In genomic region chr1:154453577-154454352, GRCh38 we compare ENCODE assay signal across 8 cellular contexts. TPM values are rescaled to one million over a fixed set of nuclear protein-coding genes. Genes with fewer than 3 reads are reported as not detected.
A peak's percentile ranks its signal among the peaks of the same experiment; 100 is the strongest.
DNase-seq lines count a peak whose midpoint lies in the region; ATAC-seq, FAIRE-seq and TF ChIP-seq lines count a peak whose summit lies in the region.

No MANE protein-coding gene starts in this region.

- H3K4me3 Mint-ChIP-seq in activated naive CD8-positive, alpha-beta T cell treated with anti-CD3 and anti-CD28 coated beads, Interleukin-2, amount 50 U/mL, for 24 hours, result no peak overlapping the region
- no peak overlapping the region for H3K4me3 Mint-ChIP-seq in activated naive CD8-positive, alpha-beta T cell treated with anti-CD3 and anti-CD28 coated beads for 36 hours
- H3K4me3 Mint-ChIP-seq in activated T-helper 1 cell treated with anti-CD3 and anti-CD28 coated beads, Interleukin-12 subunit alpha, Interleukin-12 subunit beta, Interleukin-2, Interleukin-4 antibody, amounts not matched to agents 30 ng/mL and 10 ng/mL and 1 ng/mL, durations not matched to agents 14 hours and 24 hours and 36 hours, result no peak overlapping the region
- no peak overlapping the region for H3K4me3 Mint-ChIP-seq in glutamatergic neuron (ENCODE audit: unreplicated experiment)

- TF ChIP-seq CTCF in glutamatergic neuron (IDR thresholded peaks at IDR 0.05; ENCODE audit: partially characterized antibody, unreplicated experiment), result no peak

- H3K36me3 Mint-ChIP-seq in activated naive CD8-positive, alpha-beta T cell treated with anti-CD3 and anti-CD28 coated beads, Interleukin-2, amount 50 U/mL, for 24 hours (ENCODE audit: low read depth), result peaks cover 24% of the 10 kb centered on the region
- peaks cover 37% of the 10 kb centered on the region for H3K36me3 Mint-ChIP-seq in activated naive CD8-positive, alpha-beta T cell treated with anti-CD3 and anti-CD28 coated beads for 36 hours
- peaks cover 29% of the 10 kb centered on the region for H3K36me3 Mint-ChIP-seq in activated T-helper 1 cell treated with anti-CD3 and anti-CD28 coated beads, Interleukin-12 subunit alpha, Interleukin-12 subunit beta, Interleukin-2, Interleukin-4 antibody, amounts not matched to agents 30 ng/mL and 10 ng/mL and 1 ng/mL, durations not matched to agents 14 hours and 24 hours and 36 hours (ENCODE audit: low read depth)
- peaks cover 6% of the 10 kb centered on the region for H3K36me3 Mint-ChIP-seq in glutamatergic neuron (ENCODE audit: unreplicated experiment)

- H3K4me1 Mint-ChIP-seq in activated naive CD8-positive, alpha-beta T cell treated with anti-CD3 and anti-CD28 coated beads, Interleukin-2, amount 50 U/mL, for 24 hours, result peaks cover 18% of the 10 kb centered on the region
- peaks cover 15% of the 10 kb centered on the region for H3K4me1 Mint-ChIP-seq in activated naive CD8-positive, alpha-beta T cell treated with anti-CD3 and anti-CD28 coated beads for 36 hours
- H3K4me1 Mint-ChIP-seq in activated T-helper 1 cell treated with anti-CD3 and anti-CD28 coated beads, Interleukin-12 subunit alpha, Interleukin-12 subunit beta, Interleukin-2, Interleukin-4 antibody, amounts not matched to agents 30 ng/mL and 10 ng/mL and 1 ng/mL, durations not matched to agents 14 hours and 24 hours and 36 hours (ENCODE audit: low read depth), result peaks cover 25% of the 10 kb centered on the region
- peaks cover 3% of the 10 kb centered on the region for H3K4me1 Mint-ChIP-seq in glutamatergic neuron (ENCODE audit: low read depth, unreplicated experiment)

- peak overlapping the region; percentile 28 for H3K27ac Mint-ChIP-seq in activated naive CD8-positive, alpha-beta T cell treated with anti-CD3 and anti-CD28 coated beads, Interleukin-2, amount 50 U/mL, for 24 hours
- H3K27ac Mint-ChIP-seq in activated naive CD8-positive, alpha-beta T cell treated with anti-CD3 and anti-CD28 coated beads for 36 hours, result no peak overlapping the region
- H3K27ac Mint-ChIP-seq in activated T-helper 1 cell treated with anti-CD3 and anti-CD28 coated beads, Interleukin-12 subunit alpha, Interleukin-12 subunit beta, Interleukin-2, Interleukin-4 antibody, amounts not matched to agents 30 ng/mL and 10 ng/mL and 1 ng/mL, durations not matched to agents 14 hours and 24 hours and 36 hours, result peak overlapping the region; percentile 14
- H3K27ac Mint-ChIP-seq in glutamatergic neuron (ENCODE audit: unreplicated experiment), result peak overlapping the region; percentile 9

- FAIRE-seq in urothelium cell line (lab: Jason Lieb, UNC), result no peak

- H3K9me3 Mint-ChIP-seq in activated naive CD8-positive, alpha-beta T cell treated with anti-CD3 and anti-CD28 coated beads, Interleukin-2, amount 50 U/mL, for 24 hours, result no peaks in the 10 kb centered on the region
- no peaks in the 10 kb centered on the region for H3K9me3 Mint-ChIP-seq in activated naive CD8-positive, alpha-beta T cell treated with anti-CD3 and anti-CD28 coated beads for 36 hours
- H3K9me3 Mint-ChIP-seq in activated T-helper 1 cell treated with anti-CD3 and anti-CD28 coated beads, Interleukin-12 subunit alpha, Interleukin-12 subunit beta, Interleukin-2, Interleukin-4 antibody, amounts not matched to agents 30 ng/mL and 10 ng/mL and 1 ng/mL, durations not matched to agents 14 hours and 24 hours and 36 hours, result no peaks in the 10 kb centered on the region
- peaks cover 4% of the 10 kb centered on the region for H3K9me3 Mint-ChIP-seq in glutamatergic neuron (ENCODE audit: unreplicated experiment)

- H3K27me3 Mint-ChIP-seq in activated naive CD8-positive, alpha-beta T cell treated with anti-CD3 and anti-CD28 coated beads, Interleukin-2, amount 50 U/mL, for 24 hours, result peaks cover 17% of the 10 kb centered on the region
- H3K27me3 Mint-ChIP-seq in activated naive CD8-positive, alpha-beta T cell treated with anti-CD3 and anti-CD28 coated beads for 36 hours, result no peaks in the 10 kb centered on the region
- peaks cover 30% of the 10 kb centered on the region for H3K27me3 Mint-ChIP-seq in activated T-helper 1 cell treated with anti-CD3 and anti-CD28 coated beads, Interleukin-12 subunit alpha, Interleukin-12 subunit beta, Interleukin-2, Interleukin-4 antibody, amounts not matched to agents 30 ng/mL and 10 ng/mL and 1 ng/mL, durations not matched to agents 14 hours and 24 hours and 36 hours (ENCODE audit: insufficient read depth)
- H3K27me3 Mint-ChIP-seq in glutamatergic neuron (ENCODE audit: unreplicated experiment), result peaks cover 6% of the 10 kb centered on the region

- DNase-seq in activated naive CD8-positive, alpha-beta T cell treated with anti-CD3 and anti-CD28 coated beads, Interleukin-2, amount 50 U/mL, for 24 hours, result peak; percentile 34
- DNase-seq in activated naive CD8-positive, alpha-beta T cell treated with anti-CD3 and anti-CD28 coated beads for 36 hours, result no peak
- DNase-seq in activated T-helper 1 cell treated with anti-CD3 and anti-CD28 coated beads, Interleukin-12 subunit alpha, Interleukin-12 subunit beta, Interleukin-2, Interleukin-4 antibody, amounts not matched to agents 30 ng/mL and 10 ng/mL and 1 ng/mL, durations not matched to agents 14 hours and 24 hours and 36 hours (ENCODE audit: low spot score), result no peak
- no peak for DNase-seq in glutamatergic neuron
- peak; percentile 70 for DNase-seq in urothelium cell line (ENCODE audit: low spot score)
- no peak for DNase-seq in NCI-H2227 (lab: John Stamatoyannopoulos, UW; ENCODE audit: unreplicated experiment)

- intact Hi-C loops in activated T-helper 1 cell treated with anti-CD3 and anti-CD28 coated beads, Interleukin-12 subunit alpha, Interleukin-12 subunit beta, Interleukin-2, Interleukin-4 antibody, amounts not matched to agents 30 ng/mL and 10 ng/mL and 1 ng/mL, durations not matched to agents 14 hours and 24 hours and 36 hours (cut with micrococcal nuclease), result loop anchor here (2.0 kb wide), 1 partner anchor 15 kb away; no protein-coding TSS in a partner anchor

- ATAC-seq in activated naive CD8-positive, alpha-beta T cell treated with anti-CD3 and anti-CD28 coated beads, Interleukin-2, amount 50 U/mL, for 24 hours, result peak; percentile 68
- ATAC-seq in GM21576 (IDR thresholded peaks at IDR 0.05; ENCODE audit: unreplicated experiment), result no peak
- no peak for ATAC-seq in HG03521 (IDR thresholded peaks at IDR 0.05; ENCODE audit: unreplicated experiment)

RNA-seq across cellular contexts. Expression of gene TDRD10, which starts 48.3 kb away (rescaled TPM):
- not detected for total RNA-seq in activated naive CD8-positive, alpha-beta T cell treated with anti-CD3 and anti-CD28 coated beads for 36 hours
- total RNA-seq in activated T-helper 1 cell treated with anti-CD3 and anti-CD28 coated beads, Interleukin-12 subunit alpha, Interleukin-12 subunit beta, Interleukin-2, Interleukin-4 antibody, amounts not matched to agents 30 ng/mL and 10 ng/mL and 1 ng/mL, durations not matched to agents 14 hours and 24 hours and 36 hours, result not detected in 2 replicates
- not detected for total RNA-seq in glutamatergic neuron (ENCODE audit: unreplicated experiment)

RNA-seq across cellular contexts. Expression of gene SHE, which starts 48.4 kb away (rescaled TPM):
- not detected for total RNA-seq in activated naive CD8-positive, alpha-beta T cell treated with anti-CD3 and anti-CD28 coated beads for 36 hours
- not detected in 2 replicates for total RNA-seq in activated T-helper 1 cell treated with anti-CD3 and anti-CD28 coated beads, Interleukin-12 subunit alpha, Interleukin-12 subunit beta, Interleukin-2, Interleukin-4 antibody, amounts not matched to agents 30 ng/mL and 10 ng/mL and 1 ng/mL, durations not matched to agents 14 hours and 24 hours and 36 hours
- total RNA-seq in glutamatergic neuron (ENCODE audit: unreplicated experiment), result 0.07 TPM

RNA-seq across cellular contexts. Expression of gene IL6R, which starts 48.6 kb away (rescaled TPM):
- total RNA-seq in activated naive CD8-positive, alpha-beta T cell treated with anti-CD3 and anti-CD28 coated beads for 36 hours, result 1 to 10 TPM; 2.3 to 2.4 TPM
- total RNA-seq in activated T-helper 1 cell treated with anti-CD3 and anti-CD28 coated beads, Interleukin-12 subunit alpha, Interleukin-12 subunit beta, Interleukin-2, Interleukin-4 antibody, amounts not matched to agents 30 ng/mL and 10 ng/mL and 1 ng/mL, durations not matched to agents 14 hours and 24 hours and 36 hours, result 4.9 and 5.0 TPM in 2 replicates
- 1.6 TPM for total RNA-seq in glutamatergic neuron (ENCODE audit: unreplicated experiment)

Comparison
In these comparisons a context has a peak if more than half of its experiments do, and no peak if none do; other contexts are left out.
1. DNase-seq: peak in activated naive CD8-positive, alpha-beta T cell treated with anti-CD3 and anti-CD28 coated beads, Interleukin-2, amount 50 U/mL, for 24 hours (single experiment) and urothelium cell line (single experiment); none in activated naive CD8-positive, alpha-beta T cell treated with anti-CD3 and anti-CD28 coated beads for 36 hours (single experiment), activated T-helper 1 cell treated with anti-CD3 and anti-CD28 coated beads, Interleukin-12 subunit alpha, Interleukin-12 subunit beta, Interleukin-2, Interleukin-4 antibody, amounts not matched to agents 30 ng/mL and 10 ng/mL and 1 ng/mL, durations not matched to agents 14 hours and 24 hours and 36 hours (single experiment), glutamatergic neuron (single experiment) and NCI-H2227 (single experiment).